9 cellular contexts compared by ENCODE assay signal in genomic region chr7:140671966-140672365, GRCh38. TPM values are rescaled to one million over a fixed set of nuclear protein-coding genes. Genes with fewer than 3 reads are reported as not detected.
DNase-seq lines count a peak whose midpoint lies in the region; ATAC-seq and TF ChIP-seq lines count a peak whose summit lies in the region.
"Had no signal": no experiment of that assay in that cellular context is flagged by ENCODE, and none has a peak within 500 bp of the region (broad histone marks: within the 10 kb centered on the region; RNA-seq: fewer than 3 reads in every experiment).

No MANE protein-coding gene starts in this region.

- CTCF ChIA-PET in activated CD8-positive, alpha-beta T cell treated with anti-CD3 and anti-CD28 coated beads, Interleukin-2, amount 10 ng/mL, durations not matched to agents 7 days and 5 days (lab: Charles Lee): interaction anchor here (1.2 kb wide), 1 partner anchor 342 kb away, joined by 3 read pairs; no protein-coding TSS in a partner anchor

- H3K4me1 Mint-ChIP-seq in activated CD8-positive, alpha-beta T cell treated with anti-CD3 and anti-CD28 coated beads, Interleukin-2, amount 10 ng/mL, durations not matched to agents 7 days and 5 days (ENCODE audit: low read depth): peaks cover 42% of the 10 kb centered on the region
- H3K4me1 Mint-ChIP-seq in mesothelial cell of epicardium: peaks cover 55% of the 10 kb centered on the region

- no peaks in the 10 kb centered on the region for H3K27me3 ChIP-seq in gastroesophageal sphincter

- peak overlapping the region; percentile 84 for H3K27ac Mint-ChIP-seq in activated CD8-positive, alpha-beta T cell treated with anti-CD3 and anti-CD28 coated beads, Interleukin-2, amount 10 ng/mL, durations not matched to agents 7 days and 5 days
- H3K27ac Mint-ChIP-seq in mesothelial cell of epicardium: peak overlapping the region; percentile 8

- no peak for TF ChIP-seq POLR2A in gastroesophageal sphincter (IDR thresholded peaks at IDR 0.05)

- no peak for TF ChIP-seq CTCF in 22Rv1 (IDR thresholded peaks at IDR 0.05)
- no peak for TF ChIP-seq CTCF in mesothelial cell of epicardium (IDR thresholded peaks at IDR 0.05; ENCODE audit: unreplicated experiment)
- no peak for TF ChIP-seq CTCF in gastroesophageal sphincter (IDR thresholded peaks at IDR 0.05)

- DNase-seq in activated CD8-positive, alpha-beta T cell treated with anti-CD3 and anti-CD28 coated beads, Interleukin-2, amount 10 ng/mL, durations not matched to agents 7 days and 5 days: no peak
- DNase-seq in mesothelial cell of epicardium (ENCODE audit: low spot score in 2 of 2, unreplicated experiment in 2 of 2) (no peak), foreskin melanocyte (no peak)
- DNase-seq: DMS153 had no signal

- no peak for TF ChIP-seq EP300 in gastroesophageal sphincter (IDR thresholded peaks at IDR 0.05)

- H3K27me3 Mint-ChIP-seq in activated CD8-positive, alpha-beta T cell treated with anti-CD3 and anti-CD28 coated beads, Interleukin-2, amount 10 ng/mL, durations not matched to agents 7 days and 5 days (ENCODE audit: low read depth): peaks cover 3% of the 10 kb centered on the region
- H3K27me3 Mint-ChIP-seq in mesothelial cell of epicardium (ENCODE audit: low read depth): no peaks in the 10 kb centered on the region

- peak overlapping the region; percentile 66 for H3K4me3 Mint-ChIP-seq in activated CD8-positive, alpha-beta T cell treated with anti-CD3 and anti-CD28 coated beads, Interleukin-2, amount 10 ng/mL, durations not matched to agents 7 days and 5 days
- peak overlapping the region; percentile 67 for H3K4me3 Mint-ChIP-seq in mesothelial cell of epicardium

- ATAC-seq in activated CD8-positive, alpha-beta T cell treated with anti-CD3 and anti-CD28 coated beads, Interleukin-2, amount 10 ng/mL, durations not matched to agents 7 days and 5 days: no peak
- ATAC-seq in gastroesophageal sphincter: no peak
- ATAC-seq in esophagus mucosa: no peak
- ATAC-seq in HG03139 (IDR thresholded peaks at IDR 0.05; ENCODE audit: unreplicated experiment): no peak

- H3K9me3 Mint-ChIP-seq in activated CD8-positive, alpha-beta T cell treated with anti-CD3 and anti-CD28 coated beads, Interleukin-2, amount 10 ng/mL, durations not matched to agents 7 days and 5 days (ENCODE audit: insufficient read depth): no peaks in the 10 kb centered on the region
- H3K9me3 Mint-ChIP-seq in mesothelial cell of epicardium: no peaks in the 10 kb centered on the region

- H3K36me3 ChIP-seq in ES-I3 (ENCODE audit: insufficient read depth, low read length) (no peaks in the 10 kb centered on the region), gastroesophageal sphincter (peaks cover 0 to 9% of the 10 kb centered on the region in 2 donors)

- no peak overlapping the region for H3K4me3 ChIP-seq in gastroesophageal sphincter

- peaks cover 3% of the 10 kb centered on the region for H3K36me3 Mint-ChIP-seq in activated CD8-positive, alpha-beta T cell treated with anti-CD3 and anti-CD28 coated beads, Interleukin-2, amount 10 ng/mL, durations not matched to agents 7 days and 5 days (ENCODE audit: low read depth)
- H3K36me3 Mint-ChIP-seq in mesothelial cell of epicardium: no peaks in the 10 kb centered on the region

- H3K4me1 ChIP-seq in ES-I3 (ENCODE audit: insufficient read depth, low read length) (peaks cover 5% of the 10 kb centered on the region; the same call in 1 of the 2 replicates), gastroesophageal sphincter (peaks cover 0 to 47% (median 5%) of the 10 kb centered on the region in 3 donors)

- no peaks in the 10 kb centered on the region for H3K9me3 ChIP-seq in ES-I3 (ENCODE audit: control insufficient read depth, insufficient read depth, low read length)
- no peaks in the 10 kb centered on the region for H3K9me3 ChIP-seq in gastroesophageal sphincter

- H3K9ac ChIP-seq in ES-I3 (ENCODE audit: low read depth, low read length): peak overlapping the region; percentile 39; the same call in 1 of the 2 replicates

- POLR2A ChIA-PET in activated CD8-positive, alpha-beta T cell treated with anti-CD3 and anti-CD28 coated beads, Interleukin-2, amount 10 ng/mL, durations not matched to agents 7 days and 5 days (lab: Charles Lee): no interaction called here

- H3K27ac ChIP-seq in 22Rv1: peak overlapping the region; percentile 91
- peak overlapping the region in 2 of 4 donors; percentile 86 to 87 for H3K27ac ChIP-seq in gastroesophageal sphincter

- 40 to 81% methylated on average over 2 to 4 of the region's 15 CpGs for WGBS in gastroesophageal sphincter (ENCODE audit: low coverage in 1 of 2), 2 donors

RNA-seq across cellular contexts. Expression of gene ADCK2, which starts 0.8 kb away (rescaled TPM):
- total RNA-seq in activated CD8-positive, alpha-beta T cell treated with anti-CD3 and anti-CD28 coated beads, Interleukin-2, amount 10 ng/mL, durations not matched to agents 7 days and 5 days: 10 to 100 TPM; 20.6 to 20.8 TPM
- 24.9 to 28.8 TPM (median 26.6 TPM) in 3 replicates for total RNA-seq in mesothelial cell of epicardium
- 10 to 100 TPM; 14.5 to 33.4 (median 22.4) TPM for total RNA-seq in gastroesophageal sphincter
- 20.2 TPM for total RNA-seq in esophagus mucosa

RNA-seq across cellular contexts. Expression of gene NDUFB2, which starts 24.5 kb away (rescaled TPM):
- 100 to 1,000 TPM; 213 to 221 TPM for total RNA-seq in activated CD8-positive, alpha-beta T cell treated with anti-CD3 and anti-CD28 coated beads, Interleukin-2, amount 10 ng/mL, durations not matched to agents 7 days and 5 days
- total RNA-seq in mesothelial cell of epicardium (115 to 129 TPM (median 120 TPM) in 3 replicates), gastroesophageal sphincter (100 to 1,000 TPM; 187 to 472 (median 345) TPM), esophagus mucosa (181 TPM)

RNA-seq across cellular contexts. Expression of gene DENND2A, which starts 31.4 kb away (rescaled TPM):
- not detected for total RNA-seq in activated CD8-positive, alpha-beta T cell treated with anti-CD3 and anti-CD28 coated beads, Interleukin-2, amount 10 ng/mL, durations not matched to agents 7 days and 5 days
- total RNA-seq in mesothelial cell of epicardium (31.9 to 38.0 TPM (median 32.3 TPM) in 3 replicates), gastroesophageal sphincter (10 to 100 TPM; 25.2 to 83.5 (median 46.5) TPM), esophagus mucosa (1.0 TPM)

Comparison
In these comparisons a context has a peak if more than half of its experiments do, and no peak if none do; other contexts are left out.
1. RNA of gene DENND2A, which starts 31.4 kb away (total RNA-seq): 25.2 to 83.5 TPM in gastroesophageal sphincter and 31.9 to 38.0 TPM in mesothelial cell of epicardium; 1.0 TPM in esophagus mucosa (single experiment) and not detected in activated CD8-positive, alpha-beta T cell treated with anti-CD3 and anti-CD28 coated beads, Interleukin-2, amount 10 ng/mL, durations not matched to agents 7 days and 5 days; every median in the first group is over 10 times any median in the second.